8 cellular contexts compared by ENCODE assay signal in the genomic region with DNA sequence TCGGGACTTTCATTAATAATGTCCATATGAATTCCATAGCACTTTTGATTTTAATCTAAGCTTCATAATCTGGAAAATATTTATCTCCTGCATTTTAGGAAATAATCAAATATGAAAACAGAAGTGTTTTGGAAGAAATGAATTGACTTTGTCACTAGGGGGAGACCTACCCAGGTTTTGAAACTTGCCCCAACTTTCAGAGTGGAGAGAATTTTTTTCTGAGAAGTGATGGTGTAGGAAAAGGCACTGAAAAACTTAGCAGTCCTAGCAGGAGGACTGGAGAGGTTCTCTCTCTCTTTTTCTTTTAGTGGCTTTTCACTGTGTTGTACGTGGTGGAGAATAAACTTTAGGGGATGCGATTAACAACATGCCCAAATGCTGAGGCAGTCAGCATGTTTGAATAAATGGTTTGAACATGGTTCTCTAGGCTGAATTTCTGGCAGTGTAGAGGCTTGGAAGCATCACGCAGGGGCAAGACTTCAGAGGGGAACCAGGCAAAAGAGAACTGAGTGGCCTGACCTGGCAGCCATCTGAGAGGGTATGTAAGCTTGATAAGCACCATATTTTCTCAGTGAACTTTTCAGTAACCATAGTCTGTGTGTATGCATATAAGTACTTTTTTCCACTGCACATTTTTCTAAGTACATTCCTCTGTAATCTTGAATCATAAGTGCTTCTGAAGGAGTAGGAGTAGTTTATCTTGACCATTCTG.
DNase-seq lines count a peak whose midpoint lies in the region; ATAC-seq, FAIRE-seq and TF ChIP-seq lines count a peak whose summit lies in the region.

No MANE protein-coding gene starts in this region.

- no peak overlapping the region for H3K4me3 ChIP-seq in Jurkat, Clone E6-1 (ENCODE audit: low read length)
- no peak overlapping the region for H3K4me3 ChIP-seq in WERI-Rb-1 (ENCODE audit: low read depth, low read length)
- peak overlapping the region in 1 of 12 donors; percentile 11 for H3K4me3 ChIP-seq in heart left ventricle
- no peak overlapping the region for H3K4me3 ChIP-seq in small intestine (ENCODE audit: low read depth in 1 of 2, low read length in 2 of 2)

- intact Hi-C loops in heart left ventricle (cut with DNase I): loop anchor here in 9 of 10 donors (1.0 to 10.0 kb wide), 11 partner anchors 68 to 379 kb away; a partner anchor contains a TSS

- FAIRE-seq in small intestine (lab: Jason Lieb, UNC): no peak

- H3K27me3 ChIP-seq in WERI-Rb-1 (ENCODE audit: insufficient read depth, low read depth, severe bottlenecking): no peaks in the 10 kb centered on the region
- H3K27me3 ChIP-seq in heart left ventricle: no peaks in the 10 kb centered on the region
- no peaks in the 10 kb centered on the region for H3K27me3 ChIP-seq in small intestine (ENCODE audit: control insufficient read depth in 2 of 2, insufficient read depth in 2 of 2, low read length in 2 of 2)

- WGBS in heart left ventricle, 4 donors: 26 to 40% (median 29%) methylated on average over 4 of the region's 4 CpGs
- WGBS in small intestine, 3 donors: 48 to 71% (median 59%) methylated on average over 4 of the region's 4 CpGs

- ATAC-seq in heart left ventricle: peak in 3 of 4 donors; percentile 13 to 67 (median 56)

- TF ChIP-seq POLR2A in heart left ventricle (IDR thresholded peaks at IDR 0.05): no peak

- H3K27ac ChIP-seq in WERI-Rb-1: no peak overlapping the region
- H3K27ac ChIP-seq in heart left ventricle: no peak overlapping the region
- H3K27ac ChIP-seq in small intestine (ENCODE audit: low read depth in 1 of 2, low read length in 1 of 2): no peak overlapping the region

- peak; percentile 52 for TF ChIP-seq CTCF in WERI-Rb-1 (IDR thresholded peaks at IDR 0.05; ENCODE audit: low read depth, low read length)
- TF ChIP-seq CTCF in heart left ventricle (IDR thresholded peaks at IDR 0.05): peak; percentile 17 to 72 (median 67)

- H3K9me3 ChIP-seq in WERI-Rb-1 (ENCODE audit: severe bottlenecking) (no peaks in the 10 kb centered on the region), heart left ventricle (no peaks in the 10 kb centered on the region), small intestine (ENCODE audit: control insufficient read depth, low read depth) (no peaks in the 10 kb centered on the region)

- peaks cover 0 to 8% (median 0%) of the 10 kb centered on the region in 12 donors for H3K4me1 ChIP-seq in heart left ventricle
- no peaks in the 10 kb centered on the region for H3K4me1 ChIP-seq in small intestine (ENCODE audit: control insufficient read depth in 2 of 2, insufficient read depth in 1 of 2, low read depth in 1 of 2, low read length in 1 of 2)

- H3K36me3 ChIP-seq in WERI-Rb-1 (no peaks in the 10 kb centered on the region), heart left ventricle (no peaks in the 10 kb centered on the region), small intestine (ENCODE audit: control insufficient read depth in 2 of 2, insufficient read depth in 2 of 2, low read length in 2 of 2) (no peaks in the 10 kb centered on the region)

- DNase-seq in A172 (ENCODE audit: low spot score): peak; percentile 74
- DNase-seq in GM03348 (ENCODE audit: low spot score): peak; percentile 63
- peak; percentile 55 for DNase-seq in Jurkat, Clone E6-1 (ENCODE audit: low read depth, low spot score)
- DNase-seq in WERI-Rb-1: no peak
- no peak for DNase-seq in heart left ventricle
- DNase-seq in small intestine: peak; percentile 8
- no peak for DNase-seq in putamen (ENCODE audit: low spot score)
- DNase-seq in stimulated activated naive CD4-positive, alpha-beta T cell treated with Interleukin-2 at 50 U/mL for 16 hours (lab: John Stamatoyannopoulos, UW): no peak

Comparison
In these comparisons a context has a peak if more than half of its experiments do, and no peak if none do; other contexts are left out.
1. DNase-seq: peak in A172 (single experiment), GM03348 (single experiment), Jurkat, Clone E6-1 (single experiment) and small intestine (single experiment); none in WERI-Rb-1 (single experiment), heart left ventricle (0 of 5), putamen (single experiment) and stimulated activated naive CD4-positive, alpha-beta T cell treated with Interleukin-2 at 50 U/mL for 16 hours (single experiment).